Comparison of ENCODE assay signal across 1 cellular context in genomic region chr2:240902615-240903041, GRCh38.
A peak's percentile ranks its signal among the peaks of the same experiment; 100 is the strongest.
TF ChIP-seq lines count a peak whose summit lies in the region.

No MANE protein-coding gene starts in this region.

TF ChIP-seq in HepG2, 621 proteins besides CTCF, POLR2A, EP300 and RAD21 (continues in another document):
- TF ChIP-seq ZNF713 (CRISPR knock-in tag; IDR thresholded peaks at IDR 0.05): no peak
- TF ChIP-seq, protein P1, sequence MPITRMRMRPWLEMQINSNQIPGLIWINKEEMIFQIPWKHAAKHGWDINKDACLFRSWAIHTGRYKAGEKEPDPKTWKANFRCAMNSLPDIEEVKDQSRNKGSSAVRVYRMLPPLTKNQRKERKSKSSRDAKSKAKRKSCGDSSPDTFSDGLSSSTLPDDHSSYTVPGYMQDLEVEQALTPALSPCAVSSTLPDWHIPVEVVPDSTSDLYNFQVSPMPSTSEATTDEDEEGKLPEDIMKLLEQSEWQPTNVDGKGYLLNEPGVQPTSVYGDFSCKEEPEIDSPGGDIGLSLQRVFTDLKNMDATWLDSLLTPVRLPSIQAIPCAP (CRISPR knock-in tag; IDR thresholded peaks at IDR 0.05; ENCODE audit: low read depth): no peak
- TF ChIP-seq, protein P2, sequence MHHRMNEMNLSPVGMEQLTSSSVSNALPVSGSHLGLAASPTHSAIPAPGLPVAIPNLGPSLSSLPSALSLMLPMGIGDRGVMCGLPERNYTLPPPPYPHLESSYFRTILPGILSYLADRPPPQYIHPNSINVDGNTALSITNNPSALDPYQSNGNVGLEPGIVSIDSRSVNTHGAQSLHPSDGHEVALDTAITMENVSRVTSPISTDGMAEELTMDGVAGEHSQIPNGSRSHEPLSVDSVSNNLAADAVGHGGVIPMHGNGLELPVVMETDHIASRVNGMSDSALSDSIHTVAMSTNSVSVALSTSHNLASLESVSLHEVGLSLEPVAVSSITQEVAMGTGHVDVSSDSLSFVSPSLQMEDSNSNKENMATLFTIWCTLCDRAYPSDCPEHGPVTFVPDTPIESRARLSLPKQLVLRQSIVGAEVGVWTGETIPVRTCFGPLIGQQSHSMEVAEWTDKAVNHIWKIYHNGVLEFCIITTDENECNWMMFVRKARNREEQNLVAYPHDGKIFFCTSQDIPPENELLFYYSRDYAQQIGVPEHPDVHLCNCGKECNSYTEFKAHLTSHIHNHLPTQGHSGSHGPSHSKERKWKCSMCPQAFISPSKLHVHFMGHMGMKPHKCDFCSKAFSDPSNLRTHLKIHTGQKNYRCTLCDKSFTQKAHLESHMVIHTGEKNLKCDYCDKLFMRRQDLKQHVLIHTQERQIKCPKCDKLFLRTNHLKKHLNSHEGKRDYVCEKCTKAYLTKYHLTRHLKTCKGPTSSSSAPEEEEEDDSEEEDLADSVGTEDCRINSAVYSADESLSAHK (CRISPR knock-in tag; IDR thresholded peaks at IDR 0.05; ENCODE audit: borderline replicate concordance): no peak
- TF ChIP-seq, protein P3, sequence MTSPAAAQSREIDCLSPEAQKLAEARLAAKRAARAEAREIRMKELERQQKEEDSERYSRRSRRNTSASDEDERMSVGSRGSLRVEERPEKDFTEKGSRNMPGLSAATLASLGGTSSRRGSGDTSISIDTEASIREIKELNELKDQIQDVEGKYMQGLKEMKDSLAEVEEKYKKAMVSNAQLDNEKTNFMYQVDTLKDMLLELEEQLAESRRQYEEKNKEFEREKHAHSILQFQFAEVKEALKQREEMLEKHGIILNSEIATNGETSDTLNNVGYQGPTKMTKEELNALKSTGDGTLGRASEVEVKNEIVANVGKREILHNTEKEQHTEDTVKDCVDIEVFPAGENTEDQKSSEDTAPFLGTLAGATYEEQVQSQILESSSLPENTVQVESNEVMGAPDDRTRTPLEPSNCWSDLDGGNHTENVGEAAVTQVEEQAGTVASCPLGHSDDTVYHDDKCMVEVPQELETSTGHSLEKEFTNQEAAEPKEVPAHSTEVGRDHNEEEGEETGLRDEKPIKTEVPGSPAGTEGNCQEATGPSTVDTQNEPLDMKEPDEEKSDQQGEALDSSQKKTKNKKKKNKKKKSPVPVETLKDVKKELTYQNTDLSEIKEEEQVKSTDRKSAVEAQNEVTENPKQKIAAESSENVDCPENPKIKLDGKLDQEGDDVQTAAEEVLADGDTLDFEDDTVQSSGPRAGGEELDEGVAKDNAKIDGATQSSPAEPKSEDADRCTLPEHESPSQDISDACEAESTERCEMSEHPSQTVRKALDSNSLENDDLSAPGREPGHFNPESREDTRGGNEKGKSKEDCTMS (CRISPR knock-in tag; conservative IDR thresholded peaks at IDR 0.05): no peak
- TF ChIP-seq SSRP1 (CRISPR knock-in tag; IDR thresholded peaks at IDR 0.05): no peak
- TF ChIP-seq NR2F6 (IDR thresholded peaks at IDR 0.05): no peak
- TF ChIP-seq NR2F6 (CRISPR knock-in tag; IDR thresholded peaks at IDR 0.05): peak; percentile 20; the same call in 1 of the 2 replicates
- TF ChIP-seq FOXK2 (IDR thresholded peaks at IDR 0.05): no peak
- TF ChIP-seq RXRA (CRISPR knock-in tag; IDR thresholded peaks at IDR 0.05): 0 out of 2 replicates have a peak, but pooled peaks have one; percentile 3
- no peak for TF ChIP-seq TRIM24 (CRISPR knock-in tag; IDR thresholded peaks at IDR 0.05)
- TF ChIP-seq ZMYM3 (CRISPR knock-in tag; IDR thresholded peaks at IDR 0.05): no peak
- no peak for TF ChIP-seq ZNF329 (CRISPR knock-in tag; IDR thresholded peaks at IDR 0.05; ENCODE audit: low read depth)
- no peak for TF ChIP-seq ZNF7 (CRISPR knock-in tag; IDR thresholded peaks at IDR 0.05)
- TF ChIP-seq CREB1 (IDR thresholded peaks at IDR 0.05): no peak
- TF ChIP-seq CREB1 (CRISPR knock-in tag; IDR thresholded peaks at IDR 0.05): no peak
- TF ChIP-seq ZNF605 (CRISPR knock-in tag; IDR thresholded peaks at IDR 0.05): no peak
- TF ChIP-seq HMG20A (CRISPR knock-in tag; IDR thresholded peaks at IDR 0.05; ENCODE audit: borderline replicate concordance): no peak
- TF ChIP-seq TSC22D2 (CRISPR knock-in tag; IDR thresholded peaks at IDR 0.05; ENCODE audit: borderline replicate concordance): no peak
- TF ChIP-seq ZSCAN9 (CRISPR knock-in tag; IDR thresholded peaks at IDR 0.05; ENCODE audit: borderline replicate concordance): no peak
- TF ChIP-seq ZNF772 (CRISPR knock-in tag; IDR thresholded peaks at IDR 0.05): 0 out of 2 replicates have a peak, but pooled peaks have one; percentile 34
- TF ChIP-seq ZNF558 (CRISPR knock-in tag; IDR thresholded peaks at IDR 0.05; ENCODE audit: borderline replicate concordance): 0 out of 2 replicates have a peak, but pooled peaks have one; percentile 1
- no peak for TF ChIP-seq ZSCAN21 (CRISPR knock-in tag; IDR thresholded peaks at IDR 0.05; ENCODE audit: borderline replicate concordance)
- TF ChIP-seq, protein P4, sequence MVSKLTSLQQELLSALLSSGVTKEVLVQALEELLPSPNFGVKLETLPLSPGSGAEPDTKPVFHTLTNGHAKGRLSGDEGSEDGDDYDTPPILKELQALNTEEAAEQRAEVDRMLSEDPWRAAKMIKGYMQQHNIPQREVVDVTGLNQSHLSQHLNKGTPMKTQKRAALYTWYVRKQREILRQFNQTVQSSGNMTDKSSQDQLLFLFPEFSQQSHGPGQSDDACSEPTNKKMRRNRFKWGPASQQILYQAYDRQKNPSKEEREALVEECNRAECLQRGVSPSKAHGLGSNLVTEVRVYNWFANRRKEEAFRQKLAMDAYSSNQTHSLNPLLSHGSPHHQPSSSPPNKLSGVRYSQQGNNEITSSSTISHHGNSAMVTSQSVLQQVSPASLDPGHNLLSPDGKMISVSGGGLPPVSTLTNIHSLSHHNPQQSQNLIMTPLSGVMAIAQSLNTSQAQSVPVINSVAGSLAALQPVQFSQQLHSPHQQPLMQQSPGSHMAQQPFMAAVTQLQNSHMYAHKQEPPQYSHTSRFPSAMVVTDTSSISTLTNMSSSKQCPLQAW (CRISPR knock-in tag; IDR thresholded peaks at IDR 0.05): no peak
- no peak for TF ChIP-seq ZNF781 (CRISPR knock-in tag; IDR thresholded peaks at IDR 0.05; ENCODE audit: borderline replicate concordance, not compliant biosample characterization)
- TF ChIP-seq MIER3 (CRISPR knock-in tag; IDR thresholded peaks at IDR 0.05; ENCODE audit: borderline replicate concordance): no peak
- no peak for TF ChIP-seq CHCHD3 (CRISPR knock-in tag; IDR thresholded peaks at IDR 0.05)
- TF ChIP-seq HOXA5 (CRISPR knock-in tag; IDR thresholded peaks at IDR 0.05): no peak
- TF ChIP-seq, protein P5, sequence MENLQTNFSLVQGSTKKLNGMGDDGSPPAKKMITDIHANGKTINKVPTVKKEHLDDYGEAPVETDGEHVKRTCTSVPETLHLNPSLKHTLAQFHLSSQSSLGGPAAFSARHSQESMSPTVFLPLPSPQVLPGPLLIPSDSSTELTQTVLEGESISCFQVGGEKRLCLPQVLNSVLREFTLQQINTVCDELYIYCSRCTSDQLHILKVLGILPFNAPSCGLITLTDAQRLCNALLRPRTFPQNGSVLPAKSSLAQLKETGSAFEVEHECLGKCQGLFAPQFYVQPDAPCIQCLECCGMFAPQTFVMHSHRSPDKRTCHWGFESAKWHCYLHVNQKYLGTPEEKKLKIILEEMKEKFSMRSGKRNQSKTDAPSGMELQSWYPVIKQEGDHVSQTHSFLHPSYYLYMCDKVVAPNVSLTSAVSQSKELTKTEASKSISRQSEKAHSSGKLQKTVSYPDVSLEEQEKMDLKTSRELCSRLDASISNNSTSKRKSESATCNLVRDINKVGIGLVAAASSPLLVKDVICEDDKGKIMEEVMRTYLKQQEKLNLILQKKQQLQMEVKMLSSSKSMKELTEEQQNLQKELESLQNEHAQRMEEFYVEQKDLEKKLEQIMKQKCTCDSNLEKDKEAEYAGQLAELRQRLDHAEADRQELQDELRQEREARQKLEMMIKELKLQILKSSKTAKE (CRISPR knock-in tag; IDR thresholded peaks at IDR 0.05; ENCODE audit: borderline replicate concordance): no peak
- no peak for TF ChIP-seq ZKSCAN1 (IDR thresholded peaks at IDR 0.05; ENCODE audit: low read length)
- TF ChIP-seq ZBTB43 (CRISPR knock-in tag; conservative IDR thresholded peaks at IDR 0.05): no peak
- TF ChIP-seq ZNF263 (CRISPR knock-in tag; IDR thresholded peaks at IDR 0.05): peak; percentile 32; the same call in 1 of the 2 replicates
- no peak for TF ChIP-seq ZNF747 (CRISPR knock-in tag; IDR thresholded peaks at IDR 0.05; ENCODE audit: borderline replicate concordance)
- no peak for TF ChIP-seq ZNF496 (CRISPR knock-in tag; IDR thresholded peaks at IDR 0.05; ENCODE audit: insufficient replicate concordance)
- no peak for TF ChIP-seq SOX13 (IDR thresholded peaks at IDR 0.05)
- TF ChIP-seq SOX13 (CRISPR knock-in tag; conservative IDR thresholded peaks at IDR 0.05 in 1 of 2, IDR thresholded peaks at IDR 0.05 in 1 of 2): no peak
- TF ChIP-seq MLLT10 (CRISPR knock-in tag; IDR thresholded peaks at IDR 0.05): no peak
- no peak for TF ChIP-seq ZNF569 (CRISPR knock-in tag; IDR thresholded peaks at IDR 0.05; ENCODE audit: borderline replicate concordance)
- TF ChIP-seq CC2D1A (CRISPR knock-in tag; IDR thresholded peaks at IDR 0.05): no peak
- TF ChIP-seq FOSL2 (CRISPR knock-in tag; IDR thresholded peaks at IDR 0.05): no peak
- no peak for TF ChIP-seq RORA (CRISPR knock-in tag; IDR thresholded peaks at IDR 0.05)
- TF ChIP-seq POGZ (CRISPR knock-in tag; IDR thresholded peaks at IDR 0.05): no peak
- no peak for TF ChIP-seq ZNF691 (CRISPR knock-in tag; IDR thresholded peaks at IDR 0.05; ENCODE audit: borderline replicate concordance, low read depth)
- TF ChIP-seq ZKSCAN5 (CRISPR knock-in tag; IDR thresholded peaks at IDR 0.05): no peak
- TF ChIP-seq NR2C2 (CRISPR knock-in tag; IDR thresholded peaks at IDR 0.05; ENCODE audit: borderline replicate concordance): no peak
- TF ChIP-seq STAG1 (CRISPR knock-in tag; IDR thresholded peaks at IDR 0.05): peak; percentile 53
- TF ChIP-seq GFI1 (CRISPR knock-in tag; IDR thresholded peaks at IDR 0.05; ENCODE audit: borderline replicate concordance): no peak
- 0 out of 2 replicates have a peak, but pooled peaks have one; percentile 6 for TF ChIP-seq SMC3 (IDR thresholded peaks at IDR 0.05; ENCODE audit: low read length)
- no peak for TF ChIP-seq ZNF407 (CRISPR knock-in tag; IDR thresholded peaks at IDR 0.05; ENCODE audit: not compliant biosample characterization)
- TF ChIP-seq HOXA3 (CRISPR knock-in tag; IDR thresholded peaks at IDR 0.05): 0 out of 2 replicates have a peak, but pooled peaks have one; percentile 10
- TF ChIP-seq SIN3B (IDR thresholded peaks at IDR 0.05; ENCODE audit: low read length): no peak
